8 cellular contexts compared by ENCODE assay signal in genomic region chr11:125626381-125626950, GRCh38. TPM values are rescaled to one million over a fixed set of nuclear protein-coding genes. Genes with fewer than 3 reads are reported as not detected.
DNase-seq lines count a peak whose midpoint lies in the region; ATAC-seq and TF ChIP-seq lines count a peak whose summit lies in the region.

No MANE protein-coding gene starts in this region.

- TF ChIP-seq CTCF in dorsolateral prefrontal cortex (IDR thresholded peaks at IDR 0.05 in 54 of 56, conservative IDR thresholded peaks at IDR 0.05 in 2 of 56; ENCODE audit: low read depth in 1 of 56, partially characterized antibody in 56 of 56): peak in 8 of 56 donors; percentile 1 to 20 (median 14)
- no peak for TF ChIP-seq CTCF in mucosa of descending colon (IDR thresholded peaks at IDR 0.05)
- TF ChIP-seq CTCF in vagina (IDR thresholded peaks at IDR 0.05): no peak

- peak; percentile 26 for ATAC-seq in GM19023 (IDR thresholded peaks at IDR 0.05; ENCODE audit: unreplicated experiment)
- ATAC-seq in HG03159 (IDR thresholded peaks at IDR 0.05; ENCODE audit: unreplicated experiment): peak; percentile 33
- ATAC-seq in mucosa of descending colon: peak; percentile 50

- peaks cover 13% of the 10 kb centered on the region for H3K4me1 ChIP-seq in CD8-positive, alpha-beta memory T cell (ENCODE audit: insufficient read depth, low read length)
- H3K4me1 ChIP-seq in SJSA1 (replicated peaks) (peaks cover 24% of the 10 kb centered on the region), mucosa of descending colon (ENCODE audit: low read depth) (peaks cover 5% of the 10 kb centered on the region), vagina (peaks cover 19% of the 10 kb centered on the region)

- peaks cover 2% of the 10 kb centered on the region for H3K36me3 ChIP-seq in CD8-positive, alpha-beta memory T cell (ENCODE audit: insufficient read depth, low read length)
- H3K36me3 ChIP-seq in SJSA1: peaks cover 15% of the 10 kb centered on the region
- no peaks in the 10 kb centered on the region for H3K36me3 ChIP-seq in mucosa of descending colon (ENCODE audit: low read depth)
- H3K36me3 ChIP-seq in vagina: peaks cover 0 to 2% of the 10 kb centered on the region in 2 donors

- intact Hi-C loops in dorsolateral prefrontal cortex (cut with DNase I) (loop anchor here (5.0 kb wide), 2 partner anchors 261 to 514 kb away; partner anchors contain the start of genes HYLS1 (in 2 of the 2) and TMEM218 (in 1 of the 2)), mucosa of descending colon (cut with DNase I, micrococcal nuclease) (no loop called here), vagina (cut with DNase I) (no loop called here), posterior cingulate gyrus (cut with DNase I) (loop anchor here (5.0 kb wide), 1 partner anchor 246 kb away; no protein-coding TSS in a partner anchor)

- H3K9me3 ChIP-seq in CD8-positive, alpha-beta memory T cell (ENCODE audit: low read length): no peaks in the 10 kb centered on the region
- H3K9me3 ChIP-seq in SJSA1 (replicated peaks) (no peaks in the 10 kb centered on the region), mucosa of descending colon (no peaks in the 10 kb centered on the region), vagina (no peaks in the 10 kb centered on the region)

- peak overlapping the region; percentile 92 to 99 (median 96) for H3K4me3 Mint-ChIP-seq in CD8-positive, alpha-beta memory T cell

- H3K27me3 ChIP-seq in CD8-positive, alpha-beta memory T cell (ENCODE audit: insufficient read depth, low read length, poor library complexity, severe bottlenecking): no peaks in the 10 kb centered on the region
- no peaks in the 10 kb centered on the region for H3K27me3 ChIP-seq in SJSA1 (replicated peaks)
- H3K27me3 ChIP-seq in dorsolateral prefrontal cortex: no peaks in the 10 kb centered on the region
- no peaks in the 10 kb centered on the region for H3K27me3 ChIP-seq in vagina

- H3K27ac Mint-ChIP-seq in CD8-positive, alpha-beta memory T cell: peak overlapping the region; percentile 66 to 99 (median 92)

- no peaks in the 10 kb centered on the region for H3K9me3 Mint-ChIP-seq in CD8-positive, alpha-beta memory T cell

- DNase-seq in CD8-positive, alpha-beta memory T cell: peak in 3 of 5 donors; percentile 21 to 46 (median 39)
- DNase-seq in SJSA1 (ENCODE audit: low read depth in 1 of 2, low spot score in 2 of 2) (no peak), dorsolateral prefrontal cortex (peak in 1 of 10 donors; percentile 13), mucosa of descending colon (peak in 1 of 3 donors; percentile 39), vagina (ENCODE audit: extremely low spot score in 2 of 2) (no peak), posterior cingulate gyrus (no peak)

- peaks cover 0 to 13% (median 0%) of the 10 kb centered on the region in 3 donors for H3K36me3 Mint-ChIP-seq in CD8-positive, alpha-beta memory T cell

- H3K4me1 Mint-ChIP-seq in CD8-positive, alpha-beta memory T cell: peaks cover 21 to 29% (median 25%) of the 10 kb centered on the region in 3 donors

- H3K27ac ChIP-seq in CD8-positive, alpha-beta memory T cell (ENCODE audit: low read depth, low read length): peak overlapping the region; percentile 97
- H3K27ac ChIP-seq in SJSA1 (peak overlapping the region; percentile 83), dorsolateral prefrontal cortex (peak overlapping the region in 25 of 59 donors; percentile 37 to 99 (median 96)), vagina (peak overlapping the region; percentile 92)

- no peak for TF ChIP-seq POLR2A in vagina (IDR thresholded peaks at IDR 0.05)

- CTCF ChIA-PET in CD8-positive, alpha-beta memory T cell (lab: Charles Lee): interaction anchor here (3.0 kb wide), 1 partner anchor 34 kb away, joined by 13 read pairs; the partner anchor contains the start of gene STT3A

- H3K27me3 Mint-ChIP-seq in CD8-positive, alpha-beta memory T cell: no peaks in the 10 kb centered on the region

- POLR2A ChIA-PET in CD8-positive, alpha-beta memory T cell (lab: Charles Lee): no interaction called here

- peak overlapping the region; percentile 95 for H3K4me3 ChIP-seq in CD8-positive, alpha-beta memory T cell (ENCODE audit: low read length)
- H3K4me3 ChIP-seq in SJSA1 (peak overlapping the region; percentile 50), dorsolateral prefrontal cortex (peak overlapping the region; percentile 55 to 95 (median 78)), mucosa of descending colon (peak overlapping the region; percentile 44), vagina (peak overlapping the region; percentile 54 to 70)

RNA-seq across cellular contexts. Expression of gene CHEK1, which starts 1.5 kb away (rescaled TPM):
- 100 to 1,000 TPM; 139 to 144 TPM for total RNA-seq in CD8-positive, alpha-beta memory T cell
- polyA plus RNA-seq in CD8-positive, alpha-beta memory T cell: 1.2 TPM
- 20.3 and 40.4 TPM in 2 replicates for total RNA-seq in SJSA1 (2014; rRNA removed; shearing (Covaris generic))
- total RNA-seq in dorsolateral prefrontal cortex (1 to 10 TPM in 119 of 120 experiments, under 1 TPM in 1; 0.86 to 8.1 (median 3.5) TPM), mucosa of descending colon (10 to 100 TPM in 1 of 3 donors, 1 to 10 TPM in 2; 5.6 to 15.0 (median 8.8) TPM), vagina (2.5 TPM)

RNA-seq across cellular contexts. Expression of gene STT3A, which starts 33.8 kb away (rescaled TPM):
- 100 to 1,000 TPM; 140 to 143 TPM for total RNA-seq in CD8-positive, alpha-beta memory T cell
- polyA plus RNA-seq in CD8-positive, alpha-beta memory T cell: 90.6 TPM
- total RNA-seq in SJSA1 (2014; rRNA removed; shearing (Covaris generic)): 72.3 and 123 TPM in 2 replicates
- total RNA-seq in dorsolateral prefrontal cortex (10 to 100 TPM; 34.3 to 77.7 (median 52.4) TPM), mucosa of descending colon (100 to 1,000 TPM in 1 of 3 donors, 10 to 100 TPM in 2; 88.4 to 137 (median 89.6) TPM), vagina (91.6 TPM)

RNA-seq across cellular contexts. Expression of gene ACRV1, which starts 54.2 kb away (rescaled TPM):
- not detected for total RNA-seq in CD8-positive, alpha-beta memory T cell
- not detected for polyA plus RNA-seq in CD8-positive, alpha-beta memory T cell
- not detected in 2 replicates for total RNA-seq in SJSA1 (2014; rRNA removed; shearing (Covaris generic))
- total RNA-seq in dorsolateral prefrontal cortex (1 to 10 TPM in 86 of 120 experiments, under 1 TPM in 33, not detected in 1; 0.21 to 3.3 (median 1.4) TPM), mucosa of descending colon (under 1 TPM in 1 of 3 donors, not detected in 2; 0.38 TPM), vagina (not detected)

RNA-seq across cellular contexts. Expression of gene EI24, which starts 57.2 kb away (rescaled TPM):
- 10 to 100 TPM; 62.7 to 65.7 TPM for total RNA-seq in CD8-positive, alpha-beta memory T cell
- 71.7 TPM for polyA plus RNA-seq in CD8-positive, alpha-beta memory T cell
- 78.5 and 88.6 TPM in 2 replicates for total RNA-seq in SJSA1 (2014; rRNA removed; shearing (Covaris generic))
- total RNA-seq in dorsolateral prefrontal cortex (10 to 100 TPM; 38.1 to 71.8 (median 53.9) TPM), mucosa of descending colon (10 to 100 TPM; 70.6 to 83.1 (median 77.0) TPM), vagina (70.7 TPM)

Comparison
In these comparisons a context has a peak if more than half of its experiments do, and no peak if none do; other contexts are left out.
1. DNase-seq: peak in CD8-positive, alpha-beta memory T cell (3 of 5); none in SJSA1 (0 of 2), vagina (0 of 2) and posterior cingulate gyrus (0 of 10).
2. H3K4me3 ChIP-seq: peak in every context shown above with its lines; median percentile 95 in CD8-positive, alpha-beta memory T cell; 78 in dorsolateral prefrontal cortex; 62 in vagina; 50 in SJSA1; 44 in mucosa of descending colon.
3. intact Hi-C loops: an anchor here in dorsolateral prefrontal cortex (5.0 kb wide) and posterior cingulate gyrus (5.0 kb wide); none called in mucosa of descending colon and vagina.
4. Peak in every context shown above with its lines, with median percentiles within 50 percentile points of each other: ATAC-seq.